24 cellular contexts compared by ENCODE assay signal in the genomic region with DNA sequence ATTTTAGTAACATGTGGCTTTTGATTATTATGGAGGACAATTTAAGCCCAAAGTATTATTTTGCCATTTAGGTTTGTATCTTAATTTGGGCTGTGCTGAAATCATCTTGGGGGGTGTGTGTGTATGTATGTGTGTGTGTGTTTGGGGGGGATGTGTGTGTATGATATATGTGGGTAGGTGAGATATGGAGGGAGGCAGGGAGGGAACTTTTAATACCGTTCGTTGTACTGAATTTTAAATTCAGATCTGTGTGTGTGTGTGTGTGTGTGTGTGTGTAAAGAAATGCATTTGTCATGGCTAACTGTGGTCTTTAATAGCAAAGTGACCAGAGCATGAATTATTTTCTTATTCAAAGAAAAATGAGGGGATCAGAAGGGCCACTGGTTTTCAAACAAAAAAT.
DNase-seq lines count a peak whose midpoint lies in the region; ATAC-seq, FAIRE-seq and TF ChIP-seq lines count a peak whose summit lies in the region.
"Had no signal": no experiment of that assay in that cellular context is flagged by ENCODE, and none has a peak within 500 bp of the region (broad histone marks: within the 10 kb centered on the region; RNA-seq: fewer than 3 reads in every experiment).

No MANE protein-coding gene starts in this region.

- CTCF ChIA-PET in K562 (lab: Yijun Ruan, JAX; ENCODE audit: low intra/inter-chr PET ratio): no interaction called here

- BruUV-seq in K562 (replicated peaks; lab: Mats Ljungman, UMichigan): no TSS peak

- peaks cover 18% of the 10 kb centered on the region for H3K9me3 Mint-ChIP-seq in mesothelial cell of epicardium
- H3K9me3 Mint-ChIP-seq: activated CD4-positive, alpha-beta T cell treated with anti-CD3 and anti-CD28 coated beads, Interleukin-2, amount 10 ng/mL, durations not matched to agents 7 days and 5 days; activated naive CD4-positive, alpha-beta T cell treated with anti-CD3 and anti-CD28 coated beads, Interleukin-2, amount 50 U/mL, for 24 hours had no signal

- TF ChIP-seq RAD21 in K562 (CRISPR knock-in tag; conservative IDR thresholded peaks at IDR 0.05 in 1 of 2, IDR thresholded peaks at IDR 0.05 in 1 of 2): no peak

- H3K9me2 ChIP-seq in GM23248 (ENCODE audit: insufficient read depth): no peaks in the 10 kb centered on the region

- FAIRE-seq in K562 (lab: Jason Lieb, UNC): no peak
- FAIRE-seq: GM18507 had no signal

- H3K9me3 ChIP-seq in GM23248 (ENCODE audit: low read depth): no peaks in the 10 kb centered on the region
- no peaks in the 10 kb centered on the region for H3K9me3 ChIP-seq in K562 (replicated peaks; ENCODE audit: control insufficient read depth, insufficient read depth, low read depth, low read length)
- H3K9me3 ChIP-seq in skeletal muscle tissue (ENCODE audit: control insufficient read depth in 3 of 3, low read length in 3 of 3): peaks cover 0 to 2% (median 0%) of the 10 kb centered on the region in 3 donors
- H3K9me3 ChIP-seq: BE2C, pancreas had no signal

- TF ChIP-seq CTCF in K562 (IDR thresholded peaks at IDR 0.05 in 2 of 3, conservative IDR thresholded peaks at IDR 0.05 in 1 of 3; ENCODE audit: insufficient read depth in 2 of 3, low read depth in 1 of 3, low read length in 3 of 3) (no peak), mesothelial cell of epicardium (IDR thresholded peaks at IDR 0.05; ENCODE audit: unreplicated experiment) (no peak)

- H3K36me3 ChIP-seq in GM23248 (ENCODE audit: low read depth): no peaks in the 10 kb centered on the region
- H3K36me3 ChIP-seq in K562 (ENCODE audit: control insufficient read depth, insufficient read depth, low read length): no peaks in the 10 kb centered on the region
- H3K36me3 ChIP-seq in skeletal muscle tissue (ENCODE audit: control insufficient read depth in 3 of 3, insufficient read depth in 3 of 3, low read length in 3 of 3): no peaks in the 10 kb centered on the region
- H3K36me3 ChIP-seq: BE2C, pancreas had no signal

- H3F3A ChIP-seq in GM23248 (ENCODE audit: insufficient read depth): 0 out of 2 replicates have a peak, but pooled peaks cover 12% of the 10 kb centered on the region

- in situ Hi-C loops in GM23248 (cut with MboI) (no loop called here), K562 (cut with MboI) (no loop called here)

- no peaks in the 10 kb centered on the region for H4K20me1 ChIP-seq in GM23248 (ENCODE audit: insufficient read depth)
- no peaks in the 10 kb centered on the region for H4K20me1 ChIP-seq in K562 (replicated peaks; ENCODE audit: control insufficient read depth, insufficient read depth, low read length)

- H2AFZ ChIP-seq in GM23248 (peak overlapping the region; percentile 17; the same call in 1 of the 2 replicates), K562 (ENCODE audit: low read depth, low read length) (peak overlapping the region; percentile 54; the same call in 1 of the 2 replicates)

- ATAC-seq in K562: peak; percentile 46
- no peak for ATAC-seq in esophagus mucosa
- no peak for ATAC-seq in HG02798 (IDR thresholded peaks at IDR 0.05; ENCODE audit: poor library complexity, unreplicated experiment)
- ATAC-seq: natural killer cell had no signal

- H3K4me3 Mint-ChIP-seq in mesothelial cell of epicardium: no peak overlapping the region
- H3K4me3 Mint-ChIP-seq: activated CD4-positive, alpha-beta T cell treated with anti-CD3 and anti-CD28 coated beads, Interleukin-2, amount 10 ng/mL, durations not matched to agents 7 days and 5 days; activated naive CD4-positive, alpha-beta T cell treated with anti-CD3 and anti-CD28 coated beads, Interleukin-2, amount 50 U/mL, for 24 hours; natural killer cell had no signal

- no peak for TF ChIP-seq EP300 in K562 (IDR thresholded peaks at IDR 0.05; ENCODE audit: low read length)

- TF ChIP-seq POLR2A in K562 (conservative IDR thresholded peaks at IDR 0.05): no peak

- H3K27ac ChIP-seq in GM23248 (no peak overlapping the region), K562 (ENCODE audit: extremely low read depth, low read depth, low read length) (peak overlapping the region; percentile 1; the same call in 1 of the 3 replicates), skeletal muscle tissue (ENCODE audit: low read depth, low read length) (peak overlapping the region; percentile 43)
- H3K27ac ChIP-seq: pancreas had no signal

- intact Hi-C loops in K562 (cut with micrococcal nuclease): no loop called here

- H3K4me3 ChIP-seq in GM23248: no peak overlapping the region
- H3K4me3 ChIP-seq in K562: no peak overlapping the region
- peak overlapping the region in 2 of 3 donors; percentile 13 to 26 for H3K4me3 ChIP-seq in skeletal muscle tissue (ENCODE audit: low read length in 3 of 3)
- H3K4me3 ChIP-seq: pancreas had no signal

- peak overlapping the region; percentile 92 for H3K27ac Mint-ChIP-seq in mesothelial cell of epicardium
- H3K27ac Mint-ChIP-seq: activated CD4-positive, alpha-beta T cell treated with anti-CD3 and anti-CD28 coated beads, Interleukin-2, amount 10 ng/mL, durations not matched to agents 7 days and 5 days; activated naive CD4-positive, alpha-beta T cell treated with anti-CD3 and anti-CD28 coated beads, Interleukin-2, amount 50 U/mL, for 24 hours; natural killer cell had no signal

- H3K79me2 ChIP-seq in GM23248 (ENCODE audit: insufficient read depth) (no peaks in the 10 kb centered on the region), K562 (ENCODE audit: control insufficient read depth, insufficient read depth, low read length) (no peaks in the 10 kb centered on the region)

- H3K27me3 ChIP-seq in GM23248 (replicated peaks; ENCODE audit: insufficient read depth) (no peaks in the 10 kb centered on the region), K562 (ENCODE audit: control insufficient read depth in 2 of 2, insufficient read depth in 2 of 2, low read length in 2 of 2) (no peaks in the 10 kb centered on the region), skeletal muscle tissue (ENCODE audit: control insufficient read depth in 3 of 3, insufficient read depth in 3 of 3, low read length in 3 of 3) (no peaks in the 10 kb centered on the region)
- H3K27me3 ChIP-seq: BE2C, pancreas had no signal

- POLR2A ChIA-PET in K562 (lab: Yijun Ruan, JAX): interaction anchor here (1.3 kb wide), 1 partner anchor 9 kb away, joined by 6 read pairs; no protein-coding TSS in a partner anchor

- H3K27me3 Mint-ChIP-seq in mesothelial cell of epicardium (ENCODE audit: low read depth): no peaks in the 10 kb centered on the region

- DNase-seq in GM23248 (no peak), K562 (ENCODE audit: extremely low read depth in 1 of 4, low spot score in 3 of 4) (no peak), mesothelial cell of epicardium (ENCODE audit: low spot score in 2 of 2, unreplicated experiment in 2 of 2) (no peak), HT-29 (ENCODE audit: low spot score) (no peak), DMS 273 (lab: John Stamatoyannopoulos, UW; ENCODE audit: unreplicated experiment) (no peak)
- DNase-seq: activated CD4-positive, alpha-beta T cell treated with anti-CD3 and anti-CD28 coated beads, Interleukin-2, amount 10 ng/mL, durations not matched to agents 7 days and 5 days; anterior cingulate cortex; BE2C; cerebellar nuclear complex; DMS53; GF-D8; GOT3; mesendoderm; natural killer cell; NCI-H1048; NCI-H187 treated with DMSO at 0.1 percent for 48 hours; pancreas; RPMI8226; T-helper 9 cell had no signal

- H3K4me2 ChIP-seq in GM23248 (ENCODE audit: unreplicated experiment) (no peak overlapping the region), K562 (ENCODE audit: insufficient read depth, low read length) (no peak overlapping the region)

- peaks cover 32% of the 10 kb centered on the region for H3K4me1 Mint-ChIP-seq in mesothelial cell of epicardium
- H3K4me1 Mint-ChIP-seq: activated CD4-positive, alpha-beta T cell treated with anti-CD3 and anti-CD28 coated beads, Interleukin-2, amount 10 ng/mL, durations not matched to agents 7 days and 5 days; activated naive CD4-positive, alpha-beta T cell treated with anti-CD3 and anti-CD28 coated beads, Interleukin-2, amount 50 U/mL, for 24 hours; natural killer cell had no signal

- WGBS in GM23248 (ENCODE audit: low coverage in 1 of 2, low lambda C conversion rate in 2 of 2, missing lambda C conversion rate in 2 of 2), 2 experiments: 67 to 71% methylated on average over 2 of the region's 2 CpGs
- 0% methylated on average over 2 of the region's 2 CpGs for WGBS in K562 (ENCODE audit: insufficient coverage, low coverage, missing lambda C conversion rate)

- H3K9ac ChIP-seq in GM23248 (no peak overlapping the region), K562 (ENCODE audit: insufficient read depth in 1 of 2, low read depth in 2 of 2, low read length in 2 of 2) (peak overlapping the region in 1 of 2 experiments; percentile 2; a peak in 1 of 4 replicates), skeletal muscle tissue (ENCODE audit: low read depth in 1 of 3, low read length in 3 of 3) (peak overlapping the region in 2 of 3 donors; percentile 28 to 36)

- H3K9me1 ChIP-seq in K562 (ENCODE audit: control insufficient read depth, insufficient read depth, low read length): no peaks in the 10 kb centered on the region

- H3K4me1 ChIP-seq in GM23248 (ENCODE audit: insufficient read depth): peaks cover 10% of the 10 kb centered on the region
- peaks cover 2 to 10% of the 10 kb centered on the region in 2 experiments; a peak in 3 of 5 replicates for H3K4me1 ChIP-seq in K562 (replicated peaks in 1 of 2; ENCODE audit: control insufficient read depth in 2 of 2, insufficient read depth in 2 of 2, low read length in 2 of 2)
- peaks cover 5 to 10% (median 7%) of the 10 kb centered on the region in 3 donors for H3K4me1 ChIP-seq in skeletal muscle tissue (ENCODE audit: control insufficient read depth in 3 of 3, insufficient read depth in 3 of 3, low read length in 3 of 3)
- H3K4me1 ChIP-seq: BE2C, pancreas had no signal

- peaks cover 16% of the 10 kb centered on the region for H3K36me3 Mint-ChIP-seq in mesothelial cell of epicardium
- H3K36me3 Mint-ChIP-seq: activated naive CD4-positive, alpha-beta T cell treated with anti-CD3 and anti-CD28 coated beads, Interleukin-2, amount 50 U/mL, for 24 hours; natural killer cell had no signal

Comparison
In these comparisons a context has a peak if more than half of its experiments do, and no peak if none do; other contexts are left out.
1. H3K4me3 ChIP-seq: peak in skeletal muscle tissue (2 of 3); none in GM23248 (single experiment) and K562 (single experiment).